ENCODE assay signal across 9 cellular contexts in genomic region chr12:7935464-7935772, GRCh38. TPM values are rescaled to one million over a fixed set of nuclear protein-coding genes. Genes with fewer than 3 reads are reported as not detected.
DNase-seq lines count a peak whose midpoint lies in the region; ATAC-seq, FAIRE-seq and TF ChIP-seq lines count a peak whose summit lies in the region.
"Had no signal": no experiment of that assay in that cellular context is flagged by ENCODE, and none has a peak within 500 bp of the region (broad histone marks: within the 10 kb centered on the region; RNA-seq: fewer than 3 reads in every experiment).

No MANE protein-coding gene starts in this region.

- H3K27ac ChIP-seq in SJSA1 (peak overlapping the region; percentile 83), skin epidermis (peak overlapping the region in 20 of 21 experiments; percentile 60 to 91 (median 81))

- FAIRE-seq in GM12891 (lab: Jason Lieb, UNC): peak; percentile 52

- no peaks in the 10 kb centered on the region for H3K27me3 ChIP-seq in SJSA1 (replicated peaks)

- DNase-seq in GM12891 (ENCODE audit: insufficient read length, low spot score) (no peak), SJSA1 (ENCODE audit: low read depth in 1 of 2, low spot score in 2 of 2) (no peak), left ventricle myocardium superior (no peak), islet precursor cell (no peak), NCI-H128 (lab: John Stamatoyannopoulos, UW; ENCODE audit: unreplicated experiment) (no peak), putamen (ENCODE audit: low spot score) (no peak)
- DNase-seq: NCI-H345 had no signal

- peak overlapping the region; percentile 50 for H3K4me3 ChIP-seq in SJSA1
- peak overlapping the region; percentile 39 to 73 (median 55) for H3K4me3 ChIP-seq in skin epidermis

- no peak for TF ChIP-seq POLR2A in GM12891 (IDR thresholded peaks at IDR 0.05; ENCODE audit: low read depth, low read length)

- no peaks in the 10 kb centered on the region for H3K9me3 ChIP-seq in SJSA1 (replicated peaks)

- ATAC-seq in left ventricle myocardium superior (peak; percentile 5), HG02759 (IDR thresholded peaks at IDR 0.05; ENCODE audit: unreplicated experiment) (no peak)

- H3K4me1 ChIP-seq in SJSA1 (replicated peaks): peaks cover 22% of the 10 kb centered on the region

- peaks cover 29% of the 10 kb centered on the region for H3K36me3 ChIP-seq in SJSA1

- intact Hi-C loops in left ventricle myocardium superior (cut with micrococcal nuclease): loop anchor here (10.0 kb wide), 1 partner anchor 59 kb away; no protein-coding TSS in a partner anchor

TF ChIP-seq in GM12891, 5 proteins besides CTCF, POLR2A, EP300 and RAD21:
- TF ChIP-seq PAX5 (IDR thresholded peaks at IDR 0.05; ENCODE audit: insufficient read depth, low read length, severe bottlenecking): no peak
- no peak for TF ChIP-seq POLR2AphosphoS5 (IDR thresholded peaks at IDR 0.05; ENCODE audit: low read depth, low read length)
- no peak for TF ChIP-seq SPI1 (IDR thresholded peaks at IDR 0.05; ENCODE audit: low read depth, low read length)

RNA-seq across cellular contexts. Expression of gene SLC2A3, which starts 0.6 kb away (rescaled TPM):
- 25.8 TPM for polyA plus RNA-seq in GM12891 (2012; ENCODE audit: low read depth, missing spikeins)
- 9.9 and 13.7 TPM in 2 replicates for total RNA-seq in SJSA1 (2014; rRNA removed; shearing (Covaris generic))
- 12.3 TPM for total RNA-seq in left ventricle myocardium superior
